In the genomic region with DNA sequence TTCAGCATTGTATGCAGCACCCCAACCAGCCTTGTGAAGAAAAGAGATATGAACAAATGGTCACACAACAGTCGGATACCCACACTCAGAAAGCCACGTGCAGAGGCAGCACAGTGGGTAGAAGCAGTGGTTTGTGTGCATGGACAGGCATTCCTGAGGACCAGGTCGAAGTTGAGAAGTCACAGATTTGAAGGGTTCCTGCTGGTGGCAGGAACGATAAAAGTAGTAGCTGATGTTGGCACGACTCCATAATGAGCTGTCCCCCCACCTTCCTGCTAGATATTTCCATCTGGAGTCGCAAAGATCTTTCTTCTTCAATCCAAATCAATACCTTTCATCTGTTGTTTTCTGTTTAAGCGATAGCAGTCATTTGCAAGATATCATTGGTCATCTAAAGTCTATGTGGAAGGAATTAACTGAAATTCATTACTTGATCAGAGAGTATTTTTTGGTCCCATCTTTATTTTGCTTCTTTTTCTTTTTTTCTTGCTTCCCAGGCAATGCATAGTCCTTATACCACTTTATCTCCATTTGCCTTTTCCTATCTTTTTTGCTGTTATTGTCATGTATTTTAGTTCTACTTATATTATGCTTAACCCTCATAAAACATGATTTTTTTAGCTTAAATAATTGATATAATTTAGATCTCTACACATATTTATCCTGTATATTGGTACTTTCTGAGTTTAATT, we compare ENCODE assay signal across 16 cellular contexts.
DNase-seq lines count a peak whose midpoint lies in the region; ATAC-seq lines count a peak whose summit lies in the region.
"Had no signal": no experiment of that assay in that cellular context is flagged by ENCODE, and none has a peak within 500 bp of the region (broad histone marks: within the 10 kb centered on the region; RNA-seq: fewer than 3 reads in every experiment).

No MANE protein-coding gene starts in this region.

- peaks cover 74% of the 10 kb centered on the region for H3K36me3 Mint-ChIP-seq in stimulated activated naive CD8-positive, alpha-beta T cell treated with anti-CD3 and anti-CD28 coated beads, Interleukin-15, Interleukin-2, amounts not matched to agents 100 ng/mL and 50 ng/mL, for 24 hours (ENCODE audit: low read depth)
- H3K36me3 Mint-ChIP-seq in activated naive CD8-positive, alpha-beta T cell: peaks cover 22% of the 10 kb centered on the region
- H3K36me3 Mint-ChIP-seq in immature natural killer cell: peaks cover 3 to 19% (median 18%) of the 10 kb centered on the region in 3 donors
- H3K36me3 Mint-ChIP-seq in naive thymus-derived CD4-positive, alpha-beta T cell: peaks cover 23 to 61% (median 41%) of the 10 kb centered on the region in 5 donors

- no peak overlapping the region for H3K4me3 ChIP-seq in naive thymus-derived CD4-positive, alpha-beta T cell (ENCODE audit: low read length)
- H3K4me3 ChIP-seq: Peyer's patch had no signal

- intact Hi-C loops in naive thymus-derived CD4-positive, alpha-beta T cell (cut with micrococcal nuclease): no loop called here

- no peak for ATAC-seq in stimulated activated naive CD8-positive, alpha-beta T cell treated with anti-CD3 and anti-CD28 coated beads, Interleukin-15, amount 100 ng/mL, for 72 hours
- ATAC-seq in GM21825 (IDR thresholded peaks at IDR 0.05; ENCODE audit: unreplicated experiment) (no peak), HG02885 (IDR thresholded peaks at IDR 0.05; ENCODE audit: poor library complexity, unreplicated experiment) (no peak)
- ATAC-seq in naive thymus-derived CD4-positive, alpha-beta T cell: no peak
- ATAC-seq: Right ventricle myocardium inferior had no signal

- peaks cover 94% of the 10 kb centered on the region for H3K4me1 Mint-ChIP-seq in stimulated activated naive CD8-positive, alpha-beta T cell treated with anti-CD3 and anti-CD28 coated beads, Interleukin-15, Interleukin-2, amounts not matched to agents 100 ng/mL and 50 ng/mL, for 24 hours (ENCODE audit: low read depth)
- peaks cover 95% of the 10 kb centered on the region for H3K4me1 Mint-ChIP-seq in stimulated activated naive CD8-positive, alpha-beta T cell treated with anti-CD3 and anti-CD28 coated beads, Interleukin-15, amount 100 ng/mL, for 72 hours
- H3K4me1 Mint-ChIP-seq in activated naive CD8-positive, alpha-beta T cell (ENCODE audit: low read depth): peaks cover 85% of the 10 kb centered on the region
- peaks cover 87 to 91% of the 10 kb centered on the region in 2 donors for H3K4me1 Mint-ChIP-seq in immature natural killer cell
- peaks cover 39 to 88% (median 74%) of the 10 kb centered on the region in 7 donors for H3K4me1 Mint-ChIP-seq in naive thymus-derived CD4-positive, alpha-beta T cell

- H3K36me3 ChIP-seq in naive thymus-derived CD4-positive, alpha-beta T cell (ENCODE audit: control insufficient read depth in 2 of 3, insufficient read depth in 3 of 3, low read length in 3 of 3): no peaks in the 10 kb centered on the region

- peaks cover 4% of the 10 kb centered on the region for H3K9me3 Mint-ChIP-seq in stimulated activated naive CD8-positive, alpha-beta T cell treated with anti-CD3 and anti-CD28 coated beads, Interleukin-15, Interleukin-2, amounts not matched to agents 100 ng/mL and 50 ng/mL, for 24 hours
- H3K9me3 Mint-ChIP-seq in stimulated activated naive CD8-positive, alpha-beta T cell treated with anti-CD3 and anti-CD28 coated beads, Interleukin-15, amount 100 ng/mL, for 72 hours: peaks cover 15 to 20% of the 10 kb centered on the region in 2 donors
- peaks cover 3% of the 10 kb centered on the region for H3K9me3 Mint-ChIP-seq in activated naive CD8-positive, alpha-beta T cell (ENCODE audit: low read depth)
- no peaks in the 10 kb centered on the region for H3K9me3 Mint-ChIP-seq in immature natural killer cell
- H3K9me3 Mint-ChIP-seq in naive thymus-derived CD4-positive, alpha-beta T cell: peaks cover 0 to 6% (median 1%) of the 10 kb centered on the region in 11 donors

- H3K9me3 ChIP-seq in naive thymus-derived CD4-positive, alpha-beta T cell (ENCODE audit: control insufficient read depth in 2 of 3, low read length in 3 of 3): no peaks in the 10 kb centered on the region
- H3K9me3 ChIP-seq: Peyer's patch had no signal

- no peak overlapping the region for H3K4me3 Mint-ChIP-seq in stimulated activated naive CD8-positive, alpha-beta T cell treated with anti-CD3 and anti-CD28 coated beads, Interleukin-15, Interleukin-2, amounts not matched to agents 100 ng/mL and 50 ng/mL, for 24 hours
- peak overlapping the region in 1 of 2 donors; percentile 21 for H3K4me3 Mint-ChIP-seq in stimulated activated naive CD8-positive, alpha-beta T cell treated with anti-CD3 and anti-CD28 coated beads, Interleukin-15, amount 100 ng/mL, for 72 hours
- no peak overlapping the region for H3K4me3 Mint-ChIP-seq in activated naive CD8-positive, alpha-beta T cell
- peak overlapping the region in 4 of 5 donors; percentile 22 to 51 (median 41) for H3K4me3 Mint-ChIP-seq in immature natural killer cell
- H3K4me3 Mint-ChIP-seq in naive thymus-derived CD4-positive, alpha-beta T cell: peak overlapping the region in 3 of 10 donors; percentile 9 to 19 (median 18)

- H3K27ac ChIP-seq in naive thymus-derived CD4-positive, alpha-beta T cell (ENCODE audit: low read depth, low read length): no peak overlapping the region
- H3K27ac ChIP-seq: Peyer's patch had no signal

- peaks cover 35 to 40% of the 10 kb centered on the region in 2 donors for H3K4me1 ChIP-seq in naive thymus-derived CD4-positive, alpha-beta T cell (ENCODE audit: control insufficient read depth in 2 of 2, insufficient read depth in 2 of 2, low read length in 2 of 2)
- H3K4me1 ChIP-seq: Peyer's patch had no signal

- POLR2A ChIA-PET in naive thymus-derived CD4-positive, alpha-beta T cell (lab: Charles Lee): interaction anchor here (0.5 to 2.1 kb wide), 5 partner anchors 9 to 177 kb away, joined by 3 to 8 read pairs (median 4); a partner anchor contains a TSS

- no peaks in the 10 kb centered on the region for H3K27me3 ChIP-seq in naive thymus-derived CD4-positive, alpha-beta T cell (ENCODE audit: control insufficient read depth in 2 of 2, insufficient read depth in 2 of 2, low read length in 2 of 2)
- H3K27me3 ChIP-seq: Peyer's patch had no signal

- no peak for DNase-seq in stimulated activated naive CD8-positive, alpha-beta T cell treated with anti-CD3 and anti-CD28 coated beads, Interleukin-15, amount 100 ng/mL, for 72 hours
- DNase-seq in immature natural killer cell: no peak
- no peak for DNase-seq in naive thymus-derived CD4-positive, alpha-beta T cell
- DNase-seq in NCI-H1105 treated with DMSO at 0.1 percent for 48 hours (lab: John Stamatoyannopoulos, UW): no peak
- DNase-seq: GDM1, Kasumi-1, NCI-H1092 treated with DMSO at 0.1 percent for 48 hours, NCI-H1694, NCI-H2227 treated with DMSO at 0.1 percent for 48 hours, NCI-H524, Peyer's patch had no signal

- H3K27me3 Mint-ChIP-seq in stimulated activated naive CD8-positive, alpha-beta T cell treated with anti-CD3 and anti-CD28 coated beads, Interleukin-15, Interleukin-2, amounts not matched to agents 100 ng/mL and 50 ng/mL, for 24 hours: no peaks in the 10 kb centered on the region
- no peaks in the 10 kb centered on the region for H3K27me3 Mint-ChIP-seq in stimulated activated naive CD8-positive, alpha-beta T cell treated with anti-CD3 and anti-CD28 coated beads, Interleukin-15, amount 100 ng/mL, for 72 hours
- H3K27me3 Mint-ChIP-seq in activated naive CD8-positive, alpha-beta T cell: no peaks in the 10 kb centered on the region
- H3K27me3 Mint-ChIP-seq in immature natural killer cell (ENCODE audit: low read depth in 3 of 3): peaks cover 0 to 2% (median 2%) of the 10 kb centered on the region in 3 donors
- peaks cover 0 to 21% (median 0%) of the 10 kb centered on the region in 5 donors for H3K27me3 Mint-ChIP-seq in naive thymus-derived CD4-positive, alpha-beta T cell

- H3K27ac Mint-ChIP-seq in stimulated activated naive CD8-positive, alpha-beta T cell treated with anti-CD3 and anti-CD28 coated beads, Interleukin-15, Interleukin-2, amounts not matched to agents 100 ng/mL and 50 ng/mL, for 24 hours: peak overlapping the region; percentile 75
- H3K27ac Mint-ChIP-seq in stimulated activated naive CD8-positive, alpha-beta T cell treated with anti-CD3 and anti-CD28 coated beads, Interleukin-15, amount 100 ng/mL, for 72 hours: no peak overlapping the region
- peak overlapping the region; percentile 83 for H3K27ac Mint-ChIP-seq in activated naive CD8-positive, alpha-beta T cell
- H3K27ac Mint-ChIP-seq in immature natural killer cell: peak overlapping the region; percentile 62 to 81 (median 78)
- H3K27ac Mint-ChIP-seq in naive thymus-derived CD4-positive, alpha-beta T cell: peak overlapping the region in 4 of 9 donors; percentile 6 to 72 (median 25)

- CTCF ChIA-PET in naive thymus-derived CD4-positive, alpha-beta T cell (lab: Charles Lee): no interaction called here

Comparison
In these comparisons a context has a peak if more than half of its experiments do, and no peak if none do; other contexts are left out.
1. H3K27ac Mint-ChIP-seq: peak in stimulated activated naive CD8-positive, alpha-beta T cell treated with anti-CD3 and anti-CD28 coated beads, Interleukin-15, Interleukin-2, amounts not matched to agents 100 ng/mL and 50 ng/mL, for 24 hours (single experiment), activated naive CD8-positive, alpha-beta T cell (single experiment) and immature natural killer cell (6 of 6); none in stimulated activated naive CD8-positive, alpha-beta T cell treated with anti-CD3 and anti-CD28 coated beads, Interleukin-15, amount 100 ng/mL, for 72 hours (0 of 2).
2. H3K4me3 Mint-ChIP-seq: peak in immature natural killer cell (4 of 5); none in stimulated activated naive CD8-positive, alpha-beta T cell treated with anti-CD3 and anti-CD28 coated beads, Interleukin-15, Interleukin-2, amounts not matched to agents 100 ng/mL and 50 ng/mL, for 24 hours (single experiment) and activated naive CD8-positive, alpha-beta T cell (single experiment).